ENCODE assay signal across 8 cellular contexts in genomic region chr7:2241580-2242540, GRCh38. TPM values are rescaled to one million over a fixed set of nuclear protein-coding genes. Genes with fewer than 3 reads are reported as not detected.
DNase-seq lines count a peak whose midpoint lies in the region; ATAC-seq, FAIRE-seq and TF ChIP-seq lines count a peak whose summit lies in the region.

Gene MRM2 (minus strand): TSS chr7:2242205. CDS start chr7:2242169, 36 bp downstream.
Gene NUDT1 (plus strand): TSS chr7:2242226. CDS start chr7:2244575, 2,349 bp downstream.

- CTCF ChIA-PET in Caco-2 (lab: Charles Lee), result interaction anchor here (0.6 to 1.1 kb wide), 3 partner anchors 72 to 1726 kb away, joined by 3 to 7 read pairs (median 3); no protein-coding TSS in a partner anchor
- CTCF ChIA-PET in naive thymus-derived CD4-positive, alpha-beta T cell (lab: Charles Lee), result interaction anchor here (0.5 to 1.1 kb wide), 3 partner anchors 228 to 1644 kb away, joined by 3 read pairs; no protein-coding TSS in a partner anchor

- H3K9me3 ChIP-seq in Caco-2 (no peaks in the 10 kb centered on the region), HUES6 (ENCODE audit: control insufficient read depth, insufficient read depth, low read depth, low read length) (no peaks in the 10 kb centered on the region), fibroblast of lung (ENCODE audit: control insufficient read depth, insufficient read depth, low read depth, low read length) (no peaks in the 10 kb centered on the region)
- no peaks in the 10 kb centered on the region for H3K9me3 ChIP-seq in naive thymus-derived CD4-positive, alpha-beta T cell (ENCODE audit: control insufficient read depth in 2 of 3, low read length in 3 of 3)

- peak within 1 kb of the TSS; percentile 95 for H3K9ac ChIP-seq in HUES6 (ENCODE audit: low read length)
- peak within 1 kb of the TSS; percentile 79 for H3K9ac ChIP-seq in fibroblast of lung (ENCODE audit: insufficient read depth, low read length)

- no TSS peak for BruUV-seq in Caco-2 (replicated peaks; lab: Mats Ljungman, UMichigan)

- H3K4me3 Mint-ChIP-seq in Caco-2 (ENCODE audit: unreplicated experiment), result peak within 1 kb of the TSS; percentile 95
- H3K4me3 Mint-ChIP-seq in activated T-helper 1 cell treated with anti-CD3 and anti-CD28 coated beads, Interleukin-12 subunit alpha, Interleukin-12 subunit beta, Interleukin-2, Interleukin-4 antibody, amounts not matched to agents 30 ng/mL and 10 ng/mL and 1 ng/mL, durations not matched to agents 14 hours and 24 hours and 36 hours, result peak within 1 kb of the TSS; percentile 96
- peak within 1 kb of the TSS; percentile 84 to 98 (median 90) for H3K4me3 Mint-ChIP-seq in naive thymus-derived CD4-positive, alpha-beta T cell
- peak within 1 kb of the TSS; percentile 95 for H3K4me3 Mint-ChIP-seq in stimulated activated effector memory CD8-positive, alpha-beta T cell treated with anti-CD3 and anti-CD28 coated beads, Interleukin-12 subunit alpha, Interleukin-12 subunit beta, amount 100 ng/mL, for 72 hours

- peak within 1 kb of the TSS; percentile 76 for H2AFZ ChIP-seq in fibroblast of lung (ENCODE audit: low read length)

- peak; percentile 90 to 94 for DNase-seq in Caco-2
- peak; percentile 92 for DNase-seq in GM20000 (ENCODE audit: low spot score)
- peak; percentile 71 for DNase-seq in RCC 7860 (ENCODE audit: low spot score)
- DNase-seq in activated T-helper 1 cell treated with anti-CD3 and anti-CD28 coated beads, Interleukin-12 subunit alpha, Interleukin-12 subunit beta, Interleukin-2, Interleukin-4 antibody, amounts not matched to agents 30 ng/mL and 10 ng/mL and 1 ng/mL, durations not matched to agents 14 hours and 24 hours and 36 hours (ENCODE audit: low spot score), result peak; percentile 79
- peak; percentile 59 to 68 for DNase-seq in fibroblast of lung (ENCODE audit: low read depth in 2 of 2)
- peak; percentile 36 to 89 (median 53) for DNase-seq in naive thymus-derived CD4-positive, alpha-beta T cell
- DNase-seq in stimulated activated effector memory CD8-positive, alpha-beta T cell treated with anti-CD3 and anti-CD28 coated beads, Interleukin-12 subunit alpha, Interleukin-12 subunit beta, amount 100 ng/mL, for 72 hours (ENCODE audit: low spot score in 2 of 2), result peak; percentile 76 to 91

- FAIRE-seq in RCC 7860 (lab: Jason Lieb, UNC), result no peak

- intact Hi-C loops in Caco-2 (cut with micrococcal nuclease; ENCODE audit: unreplicated experiment), result loop anchor here (5.0 kb wide), 1 partner anchor 70 kb away; the partner anchor contains the start of gene SNX8
- intact Hi-C loops in activated T-helper 1 cell treated with anti-CD3 and anti-CD28 coated beads, Interleukin-12 subunit alpha, Interleukin-12 subunit beta, Interleukin-2, Interleukin-4 antibody, amounts not matched to agents 30 ng/mL and 10 ng/mL and 1 ng/mL, durations not matched to agents 14 hours and 24 hours and 36 hours (cut with micrococcal nuclease), result loop anchor here (1.0 to 2.0 kb wide), 2 partner anchors 10 to 73 kb away; partner anchors contain the start of genes MAD1L1 and SNX8
- intact Hi-C loops in naive thymus-derived CD4-positive, alpha-beta T cell (cut with micrococcal nuclease), result loop anchor here (1.0 to 10.0 kb wide), 4 partner anchors 10 to 297 kb away; partner anchors contain the start of genes MAD1L1 (in 2 of the 2) and SNX8 (in 1 of the 2)

- peaks cover 5% of the 10 kb centered on the region; the same call in 1 of the 2 replicates for H3K4me1 ChIP-seq in Caco-2
- peaks cover 7% of the 10 kb centered on the region for H3K4me1 ChIP-seq in HUES6 (ENCODE audit: control insufficient read depth, insufficient read depth, low read length)
- peaks cover 7% of the 10 kb centered on the region for H3K4me1 ChIP-seq in fibroblast of lung (ENCODE audit: control insufficient read depth, extremely low read depth, insufficient read depth, low read length)
- peaks cover 0 to 5% of the 10 kb centered on the region in 2 donors for H3K4me1 ChIP-seq in naive thymus-derived CD4-positive, alpha-beta T cell (ENCODE audit: control insufficient read depth in 2 of 2, insufficient read depth in 2 of 2, low read length in 2 of 2)

- H3K79me2 ChIP-seq in fibroblast of lung (ENCODE audit: control insufficient read depth, insufficient read depth, low read length), result peaks cover 22% of the 10 kb centered on the region

- no peaks in the 10 kb centered on the region for H3K9me3 Mint-ChIP-seq in Caco-2 (ENCODE audit: unreplicated experiment)
- no peaks in the 10 kb centered on the region for H3K9me3 Mint-ChIP-seq in activated T-helper 1 cell treated with anti-CD3 and anti-CD28 coated beads, Interleukin-12 subunit alpha, Interleukin-12 subunit beta, Interleukin-2, Interleukin-4 antibody, amounts not matched to agents 30 ng/mL and 10 ng/mL and 1 ng/mL, durations not matched to agents 14 hours and 24 hours and 36 hours
- H3K9me3 Mint-ChIP-seq in naive thymus-derived CD4-positive, alpha-beta T cell, result peaks cover 0 to 2% (median 0%) of the 10 kb centered on the region in 11 donors
- H3K9me3 Mint-ChIP-seq in stimulated activated effector memory CD8-positive, alpha-beta T cell treated with anti-CD3 and anti-CD28 coated beads, Interleukin-12 subunit alpha, Interleukin-12 subunit beta, amount 100 ng/mL, for 72 hours, result no peaks in the 10 kb centered on the region

- H3K36me3 ChIP-seq in Caco-2 (ENCODE audit: control insufficient read depth, insufficient read depth, low read length) (peaks cover 3% of the 10 kb centered on the region), HUES6 (ENCODE audit: control insufficient read depth, insufficient read depth, low read length) (peaks cover 49% of the 10 kb centered on the region), fibroblast of lung (ENCODE audit: control insufficient read depth, insufficient read depth, low read length) (peaks cover 15% of the 10 kb centered on the region)
- H3K36me3 ChIP-seq in naive thymus-derived CD4-positive, alpha-beta T cell (ENCODE audit: control insufficient read depth in 2 of 3, insufficient read depth in 3 of 3, low read length in 3 of 3), result peaks cover 0 to 35% (median 0%) of the 10 kb centered on the region in 3 experiments

- peaks cover 42% of the 10 kb centered on the region for H3K36me3 Mint-ChIP-seq in Caco-2 (ENCODE audit: insufficient read depth, unreplicated experiment)
- H3K36me3 Mint-ChIP-seq in activated T-helper 1 cell treated with anti-CD3 and anti-CD28 coated beads, Interleukin-12 subunit alpha, Interleukin-12 subunit beta, Interleukin-2, Interleukin-4 antibody, amounts not matched to agents 30 ng/mL and 10 ng/mL and 1 ng/mL, durations not matched to agents 14 hours and 24 hours and 36 hours (ENCODE audit: low read depth), result peaks cover 17% of the 10 kb centered on the region
- H3K36me3 Mint-ChIP-seq in naive thymus-derived CD4-positive, alpha-beta T cell, result peaks cover 0 to 5% (median 0%) of the 10 kb centered on the region in 5 donors
- H3K36me3 Mint-ChIP-seq in stimulated activated effector memory CD8-positive, alpha-beta T cell treated with anti-CD3 and anti-CD28 coated beads, Interleukin-12 subunit alpha, Interleukin-12 subunit beta, amount 100 ng/mL, for 72 hours, result peaks cover 52% of the 10 kb centered on the region

- H3K4me1 Mint-ChIP-seq in Caco-2 (ENCODE audit: low read depth, unreplicated experiment), result peaks cover 13% of the 10 kb centered on the region
- peaks cover 25% of the 10 kb centered on the region for H3K4me1 Mint-ChIP-seq in activated T-helper 1 cell treated with anti-CD3 and anti-CD28 coated beads, Interleukin-12 subunit alpha, Interleukin-12 subunit beta, Interleukin-2, Interleukin-4 antibody, amounts not matched to agents 30 ng/mL and 10 ng/mL and 1 ng/mL, durations not matched to agents 14 hours and 24 hours and 36 hours (ENCODE audit: low read depth)
- peaks cover 6 to 37% (median 19%) of the 10 kb centered on the region in 7 donors for H3K4me1 Mint-ChIP-seq in naive thymus-derived CD4-positive, alpha-beta T cell
- H3K4me1 Mint-ChIP-seq in stimulated activated effector memory CD8-positive, alpha-beta T cell treated with anti-CD3 and anti-CD28 coated beads, Interleukin-12 subunit alpha, Interleukin-12 subunit beta, amount 100 ng/mL, for 72 hours, result peaks cover 16% of the 10 kb centered on the region

- POLR2A ChIA-PET in Caco-2 (lab: Charles Lee), result interaction anchor here (0.7 to 1.4 kb wide), 5 partner anchors 9 to 170 kb away, joined by 3 to 6 read pairs (median 3); no protein-coding TSS in a partner anchor
- POLR2A ChIA-PET in naive thymus-derived CD4-positive, alpha-beta T cell (lab: Charles Lee), result interaction anchor here (0.7 to 1.5 kb wide), 3 partner anchors 10 to 112 kb away, joined by 4 to 12 read pairs (median 6); partner anchors contain the start of gene MAD1L1

- H3K27me3 Mint-ChIP-seq in Caco-2 (ENCODE audit: insufficient read depth, unreplicated experiment), result no peaks in the 10 kb centered on the region
- no peaks in the 10 kb centered on the region for H3K27me3 Mint-ChIP-seq in activated T-helper 1 cell treated with anti-CD3 and anti-CD28 coated beads, Interleukin-12 subunit alpha, Interleukin-12 subunit beta, Interleukin-2, Interleukin-4 antibody, amounts not matched to agents 30 ng/mL and 10 ng/mL and 1 ng/mL, durations not matched to agents 14 hours and 24 hours and 36 hours (ENCODE audit: insufficient read depth)
- no peaks in the 10 kb centered on the region for H3K27me3 Mint-ChIP-seq in naive thymus-derived CD4-positive, alpha-beta T cell

- H3K4me3 ChIP-seq in Caco-2 (ENCODE audit: low read depth, low read length) (peak within 1 kb of the TSS; percentile 85), HUES6 (ENCODE audit: low read depth, low read length) (peak within 1 kb of the TSS; percentile 90), fibroblast of lung (replicated peaks in 1 of 4; ENCODE audit: control extremely low read depth in 1 of 4, insufficient read depth in 1 of 4, low read depth in 3 of 4, low read length in 4 of 4) (peak within 1 kb of the TSS; percentile 81 to 90 (median 88))
- H3K4me3 ChIP-seq in naive thymus-derived CD4-positive, alpha-beta T cell (ENCODE audit: low read length), result peak within 1 kb of the TSS; percentile 81

- H3K27ac Mint-ChIP-seq in Caco-2 (ENCODE audit: unreplicated experiment), result peak within 1 kb of the TSS; percentile 96
- H3K27ac Mint-ChIP-seq in activated T-helper 1 cell treated with anti-CD3 and anti-CD28 coated beads, Interleukin-12 subunit alpha, Interleukin-12 subunit beta, Interleukin-2, Interleukin-4 antibody, amounts not matched to agents 30 ng/mL and 10 ng/mL and 1 ng/mL, durations not matched to agents 14 hours and 24 hours and 36 hours, result peak within 1 kb of the TSS; percentile 92
- peak within 1 kb of the TSS; percentile 83 to 98 (median 89) for H3K27ac Mint-ChIP-seq in naive thymus-derived CD4-positive, alpha-beta T cell
- peak within 1 kb of the TSS; percentile 97 for H3K27ac Mint-ChIP-seq in stimulated activated effector memory CD8-positive, alpha-beta T cell treated with anti-CD3 and anti-CD28 coated beads, Interleukin-12 subunit alpha, Interleukin-12 subunit beta, amount 100 ng/mL, for 72 hours

- no peak for TF ChIP-seq CTCF in Caco-2 (IDR thresholded peaks at IDR 0.05; ENCODE audit: insufficient read depth in 1 of 2, low read depth in 1 of 2, low read length in 1 of 2, severe bottlenecking in 1 of 2, unreplicated experiment in 1 of 2)
- no peak for TF ChIP-seq CTCF in GM20000 (IDR thresholded peaks at IDR 0.05; ENCODE audit: extremely low read depth, missing control alignments)
- no peak for TF ChIP-seq CTCF in fibroblast of lung (conservative IDR thresholded peaks at IDR 0.05 in 1 of 2, IDR thresholded peaks at IDR 0.05 in 1 of 2; ENCODE audit: low read depth in 1 of 2, low read length in 2 of 2)

- H4K20me1 ChIP-seq in fibroblast of lung (ENCODE audit: control insufficient read depth, extremely low read depth, insufficient read depth, low read length), result no peaks in the 10 kb centered on the region

- peak; percentile 72 for ATAC-seq in naive thymus-derived CD4-positive, alpha-beta T cell
- ATAC-seq in stimulated activated effector memory CD8-positive, alpha-beta T cell treated with anti-CD3 and anti-CD28 coated beads, Interleukin-12 subunit alpha, Interleukin-12 subunit beta, amount 100 ng/mL, for 72 hours, result peak; percentile 89

- no peaks in the 10 kb centered on the region for H3K27me3 ChIP-seq in Caco-2 (replicated peaks; ENCODE audit: control insufficient read depth, insufficient read depth, low read length)
- H3K27me3 ChIP-seq in HUES6 (ENCODE audit: control insufficient read depth, insufficient read depth, low read length), result no peaks in the 10 kb centered on the region
- no peaks in the 10 kb centered on the region for H3K27me3 ChIP-seq in fibroblast of lung (ENCODE audit: control insufficient read depth, insufficient read depth, low read length)
- H3K27me3 ChIP-seq in naive thymus-derived CD4-positive, alpha-beta T cell (ENCODE audit: control insufficient read depth in 2 of 2, insufficient read depth in 2 of 2, low read length in 2 of 2), result no peaks in the 10 kb centered on the region

- peak within 1 kb of the TSS; percentile 91 for H3K4me2 ChIP-seq in fibroblast of lung (ENCODE audit: extremely low read depth, insufficient read depth, low read length)

- peak within 1 kb of the TSS; percentile 89; the same call in 1 of the 2 replicates for H3K27ac ChIP-seq in HUES6 (ENCODE audit: low read depth, low read length)
- H3K27ac ChIP-seq in fibroblast of lung (ENCODE audit: insufficient read depth, low read length), result peak within 1 kb of the TSS; percentile 76
- peak within 1 kb of the TSS; percentile 86 for H3K27ac ChIP-seq in naive thymus-derived CD4-positive, alpha-beta T cell (ENCODE audit: low read depth, low read length)

RNA-seq across cellular contexts. Expression of gene MRM2, which starts in this region (rescaled TPM):
- total RNA-seq in Caco-2 (2022) (48.8 and 49.3 TPM in 2 replicates), fibroblast of lung (14.9 and 15.9 TPM in 2 replicates)
- total RNA-seq in activated T-helper 1 cell treated with anti-CD3 and anti-CD28 coated beads, Interleukin-12 subunit alpha, Interleukin-12 subunit beta, Interleukin-2, Interleukin-4 antibody, amounts not matched to agents 30 ng/mL and 10 ng/mL and 1 ng/mL, durations not matched to agents 14 hours and 24 hours and 36 hours, result 47.8 and 48.6 TPM in 2 replicates
- polyA plus RNA-seq in fibroblast of lung, result 19.3 and 23.3 TPM in 2 replicates
- polyA plus RNA-seq in fibroblast of lung (2012), result 23.3 and 28.4 TPM in 2 replicates
- polyA minus RNA-seq in fibroblast of lung (ENCODE audit: low replicate concordance), result 10.5 and 31.7 TPM in 2 replicates
- 10 to 100 TPM in 3 of 5 experiments, 1 to 10 TPM in 2; 7.1 to 30.7 (median 20.0) TPM for total RNA-seq in naive thymus-derived CD4-positive, alpha-beta T cell
- polyA plus RNA-seq in naive thymus-derived CD4-positive, alpha-beta T cell, result 10 to 100 TPM; 37.8 to 58.3 TPM

RNA-seq across cellular contexts. Expression of gene NUDT1, which starts in this region (rescaled TPM):
- total RNA-seq in Caco-2 (2022) (41.5 and 42.8 TPM in 2 replicates), fibroblast of lung (9.5 and 28.4 TPM in 2 replicates)
- total RNA-seq in activated T-helper 1 cell treated with anti-CD3 and anti-CD28 coated beads, Interleukin-12 subunit alpha, Interleukin-12 subunit beta, Interleukin-2, Interleukin-4 antibody, amounts not matched to agents 30 ng/mL and 10 ng/mL and 1 ng/mL, durations not matched to agents 14 hours and 24 hours and 36 hours, result 74.9 TPM in 2 replicates
- polyA plus RNA-seq in fibroblast of lung, result 19.8 and 48.9 TPM in 2 replicates
- 44.4 and 95.4 TPM in 2 replicates for polyA plus RNA-seq in fibroblast of lung (2012)
- 12.3 and 20.5 TPM in 2 replicates for polyA minus RNA-seq in fibroblast of lung (ENCODE audit: low replicate concordance)
- total RNA-seq in naive thymus-derived CD4-positive, alpha-beta T cell, result 10 to 100 TPM; 14.0 to 77.7 (median 22.6) TPM
- 10 to 100 TPM; 60.1 to 61.1 TPM for polyA plus RNA-seq in naive thymus-derived CD4-positive, alpha-beta T cell

Comparison
In these comparisons a context has a peak if more than half of its experiments do, and no peak if none do; other contexts are left out.
1. Peak in every context shown above with its lines: DNase-seq, ATAC-seq, H3K4me3 ChIP-seq and H3K27ac ChIP-seq.